1 cellular context compared by ENCODE assay signal in the genomic region with DNA sequence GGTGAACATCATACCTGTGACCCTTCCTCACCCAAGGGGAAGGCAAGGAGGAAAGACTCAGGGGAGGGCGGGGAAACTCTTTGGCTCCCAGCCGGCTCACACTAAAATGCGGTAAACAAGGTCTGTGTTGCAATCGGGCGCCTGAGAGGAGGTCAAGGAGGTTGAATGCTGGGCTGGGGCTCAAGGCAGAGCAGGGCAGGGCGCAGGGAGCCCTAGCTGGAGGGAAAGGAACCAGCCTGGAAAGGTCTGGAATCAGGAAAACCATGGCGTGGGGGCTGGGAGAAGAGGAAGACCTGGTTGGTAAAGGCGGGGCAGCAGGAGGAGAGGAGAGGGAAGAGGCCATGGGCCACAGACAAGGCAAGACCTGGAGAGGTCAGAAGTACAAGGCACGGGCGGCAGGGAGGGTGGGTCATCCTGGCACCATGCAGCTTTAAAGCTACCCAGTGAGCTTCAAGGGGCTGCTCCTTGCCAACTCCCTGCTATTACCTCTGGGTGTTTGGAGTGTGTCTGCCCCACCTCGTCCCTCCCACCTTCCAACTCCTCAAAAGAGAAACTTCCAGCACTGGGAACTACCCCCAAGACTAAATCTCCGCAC.
A peak's percentile ranks its signal among the peaks of the same experiment; 100 is the strongest.
TF ChIP-seq lines count a peak whose summit lies in the region.

No MANE protein-coding gene starts in this region.

TF ChIP-seq in HepG2, 621 proteins besides CTCF, POLR2A, EP300 and RAD21 (continued from another document):
- TF ChIP-seq, protein P1, sequence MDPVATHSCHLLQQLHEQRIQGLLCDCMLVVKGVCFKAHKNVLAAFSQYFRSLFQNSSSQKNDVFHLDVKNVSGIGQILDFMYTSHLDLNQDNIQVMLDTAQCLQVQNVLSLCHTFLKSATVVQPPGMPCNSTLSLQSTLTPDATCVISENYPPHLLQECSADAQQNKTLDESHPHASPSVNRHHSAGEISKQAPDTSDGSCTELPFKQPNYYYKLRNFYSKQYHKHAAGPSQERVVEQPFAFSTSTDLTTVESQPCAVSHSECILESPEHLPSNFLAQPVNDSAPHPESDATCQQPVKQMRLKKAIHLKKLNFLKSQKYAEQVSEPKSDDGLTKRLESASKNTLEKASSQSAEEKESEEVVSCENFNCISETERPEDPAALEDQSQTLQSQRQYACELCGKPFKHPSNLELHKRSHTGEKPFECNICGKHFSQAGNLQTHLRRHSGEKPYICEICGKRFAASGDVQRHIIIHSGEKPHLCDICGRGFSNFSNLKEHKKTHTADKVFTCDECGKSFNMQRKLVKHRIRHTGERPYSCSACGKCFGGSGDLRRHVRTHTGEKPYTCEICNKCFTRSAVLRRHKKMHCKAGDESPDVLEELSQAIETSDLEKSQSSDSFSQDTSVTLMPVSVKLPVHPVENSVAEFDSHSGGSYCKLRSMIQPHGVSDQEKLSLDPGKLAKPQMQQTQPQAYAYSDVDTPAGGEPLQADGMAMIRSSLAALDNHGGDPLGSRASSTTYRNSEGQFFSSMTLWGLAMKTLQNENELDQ (CRISPR knock-in tag; IDR thresholded peaks at IDR 0.05; ENCODE audit: borderline replicate concordance): no peak
- TF ChIP-seq HNRNPH1 (optimal IDR thresholded peaks at IDR 0.05; ENCODE audit: low read depth, low read length): no peak
- TF ChIP-seq HMGA1 (CRISPR knock-in tag; conservative IDR thresholded peaks at IDR 0.05): no peak
- TF ChIP-seq NFYC (CRISPR knock-in tag; IDR thresholded peaks at IDR 0.05): no peak
- TF ChIP-seq U2AF1 (optimal IDR thresholded peaks at IDR 0.05; ENCODE audit: low read depth, low read length): no peak
- TF ChIP-seq ZFP41 (CRISPR knock-in tag; IDR thresholded peaks at IDR 0.05; ENCODE audit: borderline replicate concordance): 0 out of 2 replicates have a peak, but pooled peaks have one; percentile 13
- TF ChIP-seq FOXM1 (CRISPR knock-in tag; IDR thresholded peaks at IDR 0.05): no peak
- TF ChIP-seq KDM3A (CRISPR knock-in tag; IDR thresholded peaks at IDR 0.05; ENCODE audit: low read depth): peak; percentile 77; the same call in 1 of the 2 replicates
- no peak for TF ChIP-seq SRY (CRISPR knock-in tag; IDR thresholded peaks at IDR 0.05)
- 0 out of 2 replicates have a peak, but pooled peaks have one; percentile 16 for TF ChIP-seq CBFB (CRISPR knock-in tag; IDR thresholded peaks at IDR 0.05)
- TF ChIP-seq FOXP1 (IDR thresholded peaks at IDR 0.05): peak; percentile 64
- TF ChIP-seq FOXP1 (CRISPR knock-in tag; IDR thresholded peaks at IDR 0.05): peak; percentile 98
- TF ChIP-seq, protein P2, sequence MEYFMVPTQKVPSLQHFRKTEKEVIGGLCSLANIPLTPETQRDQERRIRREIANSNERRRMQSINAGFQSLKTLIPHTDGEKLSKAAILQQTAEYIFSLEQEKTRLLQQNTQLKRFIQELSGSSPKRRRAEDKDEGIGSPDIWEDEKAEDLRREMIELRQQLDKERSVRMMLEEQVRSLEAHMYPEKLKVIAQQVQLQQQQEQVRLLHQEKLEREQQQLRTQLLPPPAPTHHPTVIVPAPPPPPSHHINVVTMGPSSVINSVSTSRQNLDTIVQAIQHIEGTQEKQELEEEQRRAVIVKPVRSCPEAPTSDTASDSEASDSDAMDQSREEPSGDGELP (IDR thresholded peaks at IDR 0.05; ENCODE audit: borderline replicate concordance, low read depth): peak; percentile 66; the same call in 1 of the 2 replicates
- TF ChIP-seq KAT8 (CRISPR knock-in tag; IDR thresholded peaks at IDR 0.05): peak; percentile 39; the same call in 1 of the 2 replicates
- TF ChIP-seq, protein P3, sequence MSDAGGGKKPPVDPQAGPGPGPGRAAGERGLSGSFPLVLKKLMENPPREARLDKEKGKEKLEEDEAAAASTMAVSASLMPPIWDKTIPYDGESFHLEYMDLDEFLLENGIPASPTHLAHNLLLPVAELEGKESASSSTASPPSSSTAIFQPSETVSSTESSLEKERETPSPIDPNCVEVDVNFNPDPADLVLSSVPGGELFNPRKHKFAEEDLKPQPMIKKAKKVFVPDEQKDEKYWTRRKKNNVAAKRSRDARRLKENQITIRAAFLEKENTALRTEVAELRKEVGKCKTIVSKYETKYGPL (CRISPR knock-in tag; IDR thresholded peaks at IDR 0.05): no peak
- peak; percentile 96 for TF ChIP-seq CEBPB (IDR thresholded peaks at IDR 0.05; ENCODE audit: borderline replicate concordance, low read depth, low read length)
- TF ChIP-seq RXRA (CRISPR knock-in tag; IDR thresholded peaks at IDR 0.05): peak; percentile 96
- no peak for TF ChIP-seq MEIS1 (CRISPR knock-in tag; IDR thresholded peaks at IDR 0.05; ENCODE audit: borderline replicate concordance)
- TF ChIP-seq, protein P4, sequence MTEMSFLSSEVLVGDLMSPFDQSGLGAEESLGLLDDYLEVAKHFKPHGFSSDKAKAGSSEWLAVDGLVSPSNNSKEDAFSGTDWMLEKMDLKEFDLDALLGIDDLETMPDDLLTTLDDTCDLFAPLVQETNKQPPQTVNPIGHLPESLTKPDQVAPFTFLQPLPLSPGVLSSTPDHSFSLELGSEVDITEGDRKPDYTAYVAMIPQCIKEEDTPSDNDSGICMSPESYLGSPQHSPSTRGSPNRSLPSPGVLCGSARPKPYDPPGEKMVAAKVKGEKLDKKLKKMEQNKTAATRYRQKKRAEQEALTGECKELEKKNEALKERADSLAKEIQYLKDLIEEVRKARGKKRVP (CRISPR knock-in tag; IDR thresholded peaks at IDR 0.05): peak in 1 of 2 experiments; percentile 48; a peak in 1 of 4 replicates
- TF ChIP-seq SRF (IDR thresholded peaks at IDR 0.05; ENCODE audit: low read depth, low read length): no peak
- peak; percentile 71; the same call in 1 of the 2 replicates for TF ChIP-seq ZNF598 (CRISPR knock-in tag; IDR thresholded peaks at IDR 0.05; ENCODE audit: borderline replicate concordance)
- TF ChIP-seq TCF7L2 (IDR thresholded peaks at IDR 0.05; ENCODE audit: low read depth, low read length): no peak
- TF ChIP-seq ZNF331 (CRISPR knock-in tag; IDR thresholded peaks at IDR 0.05): peak; percentile 24; the same call in 1 of the 2 replicates
- TF ChIP-seq, protein P5, sequence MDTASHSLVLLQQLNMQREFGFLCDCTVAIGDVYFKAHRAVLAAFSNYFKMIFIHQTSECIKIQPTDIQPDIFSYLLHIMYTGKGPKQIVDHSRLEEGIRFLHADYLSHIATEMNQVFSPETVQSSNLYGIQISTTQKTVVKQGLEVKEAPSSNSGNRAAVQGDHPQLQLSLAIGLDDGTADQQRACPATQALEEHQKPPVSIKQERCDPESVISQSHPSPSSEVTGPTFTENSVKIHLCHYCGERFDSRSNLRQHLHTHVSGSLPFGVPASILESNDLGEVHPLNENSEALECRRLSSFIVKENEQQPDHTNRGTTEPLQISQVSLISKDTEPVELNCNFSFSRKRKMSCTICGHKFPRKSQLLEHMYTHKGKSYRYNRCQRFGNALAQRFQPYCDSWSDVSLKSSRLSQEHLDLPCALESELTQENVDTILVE (CRISPR knock-in tag; IDR thresholded peaks at IDR 0.05): peak; percentile 25; the same call in 1 of the 2 replicates
- no peak for TF ChIP-seq ZNF547 (CRISPR knock-in tag; IDR thresholded peaks at IDR 0.05)
- TF ChIP-seq, protein P6, sequence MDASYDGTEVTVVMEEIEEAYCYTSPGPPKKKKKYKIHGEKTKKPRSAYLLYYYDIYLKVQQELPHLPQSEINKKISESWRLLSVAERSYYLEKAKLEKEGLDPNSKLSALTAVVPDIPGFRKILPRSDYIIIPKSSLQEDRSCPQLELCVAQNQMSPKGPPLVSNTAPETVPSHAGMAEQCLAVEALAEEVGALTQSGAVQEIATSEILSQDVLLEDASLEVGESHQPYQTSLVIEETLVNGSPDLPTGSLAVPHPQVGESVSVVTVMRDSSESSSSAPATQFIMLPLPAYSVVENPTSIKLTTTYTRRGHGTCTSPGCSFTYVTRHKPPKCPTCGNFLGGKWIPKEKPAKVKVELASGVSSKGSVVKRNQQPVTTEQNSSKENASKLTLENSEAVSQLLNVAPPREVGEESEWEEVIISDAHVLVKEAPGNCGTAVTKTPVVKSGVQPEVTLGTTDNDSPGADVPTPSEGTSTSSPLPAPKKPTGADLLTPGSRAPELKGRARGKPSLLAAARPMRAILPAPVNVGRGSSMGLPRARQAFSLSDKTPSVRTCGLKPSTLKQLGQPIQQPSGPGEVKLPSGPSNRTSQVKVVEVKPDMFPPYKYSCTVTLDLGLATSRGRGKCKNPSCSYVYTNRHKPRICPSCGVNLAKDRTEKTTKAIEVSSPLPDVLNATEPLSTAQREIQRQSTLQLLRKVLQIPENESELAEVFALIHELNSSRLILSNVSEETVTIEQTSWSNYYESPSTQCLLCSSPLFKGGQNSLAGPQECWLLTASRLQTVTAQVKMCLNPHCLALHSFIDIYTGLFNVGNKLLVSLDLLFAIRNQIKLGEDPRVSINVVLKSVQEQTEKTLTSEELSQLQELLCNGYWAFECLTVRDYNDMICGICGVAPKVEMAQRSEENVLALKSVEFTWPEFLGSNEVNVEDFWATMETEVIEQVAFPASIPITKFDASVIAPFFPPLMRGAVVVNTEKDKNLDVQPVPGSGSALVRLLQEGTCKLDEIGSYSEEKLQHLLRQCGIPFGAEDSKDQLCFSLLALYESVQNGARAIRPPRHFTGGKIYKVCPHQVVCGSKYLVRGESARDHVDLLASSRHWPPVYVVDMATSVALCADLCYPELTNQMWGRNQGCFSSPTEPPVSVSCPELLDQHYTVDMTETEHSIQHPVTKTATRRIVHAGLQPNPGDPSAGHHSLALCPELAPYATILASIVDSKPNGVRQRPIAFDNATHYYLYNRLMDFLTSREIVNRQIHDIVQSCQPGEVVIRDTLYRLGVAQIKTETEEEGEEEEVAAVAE (CRISPR knock-in tag; IDR thresholded peaks at IDR 0.05; ENCODE audit: borderline replicate concordance): 0 out of 2 replicates have a peak, but pooled peaks have one; percentile 20
